9 cellular contexts compared by ENCODE assay signal in the genomic region with DNA sequence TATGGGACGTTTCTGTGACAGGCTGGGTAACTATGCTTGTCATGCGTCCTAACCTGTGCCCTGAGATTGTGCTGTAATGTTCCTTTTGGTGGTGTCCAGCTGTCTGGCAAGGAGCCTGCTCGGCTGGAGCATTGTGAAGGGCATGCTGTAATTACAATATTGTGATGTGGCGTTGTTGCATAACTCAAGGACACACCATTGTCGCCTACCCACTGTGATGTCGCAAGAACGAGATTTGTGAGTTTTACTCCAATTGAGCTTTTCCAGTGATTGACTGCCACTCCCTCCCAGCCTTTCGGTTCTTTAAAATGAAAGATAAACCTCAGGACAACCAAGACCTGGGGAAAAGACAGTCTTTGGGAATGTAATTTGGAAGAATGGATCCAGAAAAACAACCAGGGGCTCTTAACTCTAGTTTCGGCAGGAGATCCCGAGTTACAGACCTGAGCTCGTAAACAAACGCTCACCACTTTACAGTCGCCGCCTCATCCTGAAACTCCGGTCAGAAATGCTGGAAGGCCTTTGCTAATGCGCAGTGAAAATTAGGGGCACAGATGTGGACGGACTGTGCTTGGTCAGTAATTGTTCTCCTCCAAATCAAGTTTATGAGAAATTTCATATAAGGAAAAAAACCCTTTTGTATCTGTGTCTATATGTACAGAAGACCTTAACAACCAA. TPM values are rescaled to one million over a fixed set of nuclear protein-coding genes. Genes with fewer than 3 reads are reported as not detected.
DNase-seq lines count a peak whose midpoint lies in the region; ATAC-seq and TF ChIP-seq lines count a peak whose summit lies in the region.
"Had no signal": no experiment of that assay in that cellular context is flagged by ENCODE, and none has a peak within 500 bp of the region (broad histone marks: within the 10 kb centered on the region; RNA-seq: fewer than 3 reads in every experiment).

No MANE protein-coding gene starts in this region.

- H3K9ac ChIP-seq in skeletal muscle tissue (ENCODE audit: low read depth in 1 of 3, low read length in 3 of 3): peak overlapping the region; percentile 19 to 69 (median 40)

- ATAC-seq in SK-N-SH treated with all-trans-retinoic acid at 6 μM for 48 hours: no peak
- no peak for ATAC-seq in HG03378 (IDR thresholded peaks at IDR 0.05; ENCODE audit: unreplicated experiment)
- ATAC-seq in HG02610 (IDR thresholded peaks at IDR 0.05; ENCODE audit: unreplicated experiment): no peak

- H3K27ac ChIP-seq in HL-60 (replicated peaks) (no peak overlapping the region), right atrium auricular region (peak overlapping the region; percentile 8 to 16), skeletal muscle tissue (ENCODE audit: low read depth, low read length) (peak overlapping the region; percentile 61)

- H3K9me3 ChIP-seq in right atrium auricular region (no peaks in the 10 kb centered on the region), skeletal muscle tissue (ENCODE audit: control insufficient read depth in 3 of 3, low read length in 3 of 3) (no peaks in the 10 kb centered on the region)

- no peak for TF ChIP-seq CTCF in HL-60 (IDR thresholded peaks at IDR 0.05; ENCODE audit: insufficient read depth, low read length)
- TF ChIP-seq CTCF in right atrium auricular region (IDR thresholded peaks at IDR 0.05): no peak

- H3K27me3 ChIP-seq in HL-60 (ENCODE audit: insufficient read depth, poor library complexity, severe bottlenecking): no peaks in the 10 kb centered on the region
- no peaks in the 10 kb centered on the region for H3K27me3 ChIP-seq in right atrium auricular region
- H3K27me3 ChIP-seq in skeletal muscle tissue (ENCODE audit: control insufficient read depth in 3 of 3, insufficient read depth in 3 of 3, low read length in 3 of 3): no peaks in the 10 kb centered on the region

- peaks cover 0 to 11% of the 10 kb centered on the region in 2 donors for H3K4me1 ChIP-seq in right atrium auricular region
- peaks cover 14 to 26% (median 18%) of the 10 kb centered on the region in 3 donors for H3K4me1 ChIP-seq in skeletal muscle tissue (ENCODE audit: control insufficient read depth in 3 of 3, insufficient read depth in 3 of 3, low read length in 3 of 3)

- H3K4me3 ChIP-seq in HL-60 (replicated peaks; ENCODE audit: insufficient read depth, low read length) (no peak overlapping the region), right atrium auricular region (no peak overlapping the region), skeletal muscle tissue (ENCODE audit: low read length in 3 of 3) (peak overlapping the region in 2 of 3 donors; percentile 2 to 49)

- DNase-seq in HL-60 (ENCODE audit: low read depth in 1 of 2, low spot score in 1 of 2): peak; percentile 73 to 75
- peak; percentile 60 for DNase-seq in SW480 (ENCODE audit: low spot score)
- DNase-seq in right atrium auricular region (ENCODE audit: low spot score): peak; percentile 75
- no peak for DNase-seq in NAMALWA (ENCODE audit: low spot score)
- DNase-seq: effector CD4-positive, alpha-beta T cell had no signal

- no peaks in the 10 kb centered on the region for H3K36me3 ChIP-seq in right atrium auricular region
- peaks cover 0 to 1% (median under 1%) of the 10 kb centered on the region in 3 donors for H3K36me3 ChIP-seq in skeletal muscle tissue (ENCODE audit: control insufficient read depth in 3 of 3, insufficient read depth in 3 of 3, low read length in 3 of 3)

TF ChIP-seq in SK-N-SH treated with all-trans-retinoic acid at 6 μM for 48 hours, 23 proteins besides CTCF, POLR2A, EP300 and RAD21:
- TF ChIP-seq SNAI2 (CRISPR knock-in tag; IDR thresholded peaks at IDR 0.05) (no peak), TCF4 (CRISPR knock-in tag; IDR thresholded peaks at IDR 0.05; ENCODE audit: borderline replicate concordance) (no peak), OSR1 (CRISPR knock-in tag; IDR thresholded peaks at IDR 0.05) (no peak), ZFP3 (CRISPR knock-in tag; IDR thresholded peaks at IDR 0.05) (no peak), ESRRG (CRISPR knock-in tag; IDR thresholded peaks at IDR 0.05) (no peak), RARB (CRISPR knock-in tag; IDR thresholded peaks at IDR 0.05) (no peak), ZNF70 (CRISPR knock-in tag; IDR thresholded peaks at IDR 0.05) (no peak), CSDC2 (CRISPR knock-in tag; IDR thresholded peaks at IDR 0.05) (no peak), ZFP30 (CRISPR knock-in tag; IDR thresholded peaks at IDR 0.05) (no peak), ZNF565 (CRISPR knock-in tag; conservative IDR thresholded peaks at IDR 0.05; ENCODE audit: low read depth) (no peak), ISL1 (CRISPR knock-in tag; IDR thresholded peaks at IDR 0.05) (no peak)
- TF ChIP-seq, protein P1, sequence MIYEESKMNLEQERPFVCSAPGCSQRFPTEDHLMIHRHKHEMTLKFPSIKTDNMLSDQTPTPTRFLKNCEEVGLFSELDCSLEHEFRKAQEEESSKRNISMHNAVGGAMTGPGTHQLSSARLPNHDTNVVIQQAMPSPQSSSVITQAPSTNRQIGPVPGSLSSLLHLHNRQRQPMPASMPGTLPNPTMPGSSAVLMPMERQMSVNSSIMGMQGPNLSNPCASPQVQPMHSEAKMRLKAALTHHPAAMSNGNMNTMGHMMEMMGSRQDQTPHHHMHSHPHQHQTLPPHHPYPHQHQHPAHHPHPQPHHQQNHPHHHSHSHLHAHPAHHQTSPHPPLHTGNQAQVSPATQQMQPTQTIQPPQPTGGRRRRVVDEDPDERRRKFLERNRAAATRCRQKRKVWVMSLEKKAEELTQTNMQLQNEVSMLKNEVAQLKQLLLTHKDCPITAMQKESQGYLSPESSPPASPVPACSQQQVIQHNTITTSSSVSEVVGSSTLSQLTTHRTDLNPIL (CRISPR knock-in tag; IDR thresholded peaks at IDR 0.05; ENCODE audit: low read depth): no peak
- TF ChIP-seq, protein P2, sequence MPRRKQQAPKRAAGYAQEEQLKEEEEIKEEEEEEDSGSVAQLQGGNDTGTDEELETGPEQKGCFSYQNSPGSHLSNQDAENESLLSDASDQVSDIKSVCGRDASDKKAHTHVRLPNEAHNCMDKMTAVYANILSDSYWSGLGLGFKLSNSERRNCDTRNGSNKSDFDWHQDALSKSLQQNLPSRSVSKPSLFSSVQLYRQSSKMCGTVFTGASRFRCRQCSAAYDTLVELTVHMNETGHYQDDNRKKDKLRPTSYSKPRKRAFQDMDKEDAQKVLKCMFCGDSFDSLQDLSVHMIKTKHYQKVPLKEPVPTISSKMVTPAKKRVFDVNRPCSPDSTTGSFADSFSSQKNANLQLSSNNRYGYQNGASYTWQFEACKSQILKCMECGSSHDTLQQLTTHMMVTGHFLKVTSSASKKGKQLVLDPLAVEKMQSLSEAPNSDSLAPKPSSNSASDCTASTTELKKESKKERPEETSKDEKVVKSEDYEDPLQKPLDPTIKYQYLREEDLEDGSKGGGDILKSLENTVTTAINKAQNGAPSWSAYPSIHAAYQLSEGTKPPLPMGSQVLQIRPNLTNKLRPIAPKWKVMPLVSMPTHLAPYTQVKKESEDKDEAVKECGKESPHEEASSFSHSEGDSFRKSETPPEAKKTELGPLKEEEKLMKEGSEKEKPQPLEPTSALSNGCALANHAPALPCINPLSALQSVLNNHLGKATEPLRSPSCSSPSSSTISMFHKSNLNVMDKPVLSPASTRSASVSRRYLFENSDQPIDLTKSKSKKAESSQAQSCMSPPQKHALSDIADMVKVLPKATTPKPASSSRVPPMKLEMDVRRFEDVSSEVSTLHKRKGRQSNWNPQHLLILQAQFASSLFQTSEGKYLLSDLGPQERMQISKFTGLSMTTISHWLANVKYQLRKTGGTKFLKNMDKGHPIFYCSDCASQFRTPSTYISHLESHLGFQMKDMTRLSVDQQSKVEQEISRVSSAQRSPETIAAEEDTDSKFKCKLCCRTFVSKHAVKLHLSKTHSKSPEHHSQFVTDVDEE (CRISPR knock-in tag; IDR thresholded peaks at IDR 0.05): no peak
- TF ChIP-seq, protein P3, sequence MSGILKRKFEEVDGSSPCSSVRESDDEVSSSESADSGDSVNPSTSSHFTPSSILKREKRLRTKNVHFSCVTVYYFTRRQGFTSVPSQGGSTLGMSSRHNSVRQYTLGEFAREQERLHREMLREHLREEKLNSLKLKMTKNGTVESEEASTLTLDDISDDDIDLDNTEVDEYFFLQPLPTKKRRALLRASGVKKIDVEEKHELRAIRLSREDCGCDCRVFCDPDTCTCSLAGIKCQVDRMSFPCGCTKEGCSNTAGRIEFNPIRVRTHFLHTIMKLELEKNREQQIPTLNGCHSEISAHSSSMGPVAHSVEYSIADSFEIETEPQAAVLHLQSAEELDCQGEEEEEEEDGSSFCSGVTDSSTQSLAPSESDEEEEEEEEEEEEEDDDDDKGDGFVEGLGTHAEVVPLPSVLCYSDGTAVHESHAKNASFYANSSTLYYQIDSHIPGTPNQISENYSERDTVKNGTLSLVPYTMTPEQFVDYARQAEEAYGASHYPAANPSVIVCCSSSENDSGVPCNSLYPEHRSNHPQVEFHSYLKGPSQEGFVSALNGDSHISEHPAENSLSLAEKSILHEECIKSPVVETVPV (CRISPR knock-in tag; IDR thresholded peaks at IDR 0.05): no peak

RNA-seq across cellular contexts. Expression of a gene that starts 1.3 kb away (rescaled TPM):
- total RNA-seq in right atrium auricular region (not detected), skeletal muscle tissue (not detected)

Comparison
In these comparisons a context has a peak if more than half of its experiments do, and no peak if none do; other contexts are left out.
1. H3K4me3 ChIP-seq: peak in skeletal muscle tissue (2 of 3); none in HL-60 (single experiment) and right atrium auricular region (0 of 2).